8 cellular contexts compared by ENCODE assay signal in the genomic region with DNA sequence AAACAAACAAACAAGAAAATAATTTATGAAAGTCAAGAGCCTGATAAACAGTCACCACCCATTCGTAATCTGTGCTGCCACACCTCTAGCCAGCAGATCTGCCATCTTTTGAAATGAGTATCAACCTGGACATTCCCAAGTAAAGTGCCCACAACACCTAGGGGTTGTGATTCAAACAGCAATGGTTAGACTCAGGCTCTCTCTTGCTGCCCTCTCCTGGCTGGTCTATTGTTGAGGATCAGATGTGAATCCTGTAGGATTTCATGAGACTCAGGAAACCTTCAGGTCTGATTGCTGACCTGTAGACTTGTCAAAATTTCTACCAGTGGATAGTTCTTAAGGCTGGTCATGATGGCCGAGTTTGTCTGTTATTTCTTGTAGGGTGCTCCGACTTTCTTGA. TPM values are rescaled to one million over a fixed set of nuclear protein-coding genes. Genes with fewer than 3 reads are reported as not detected.
DNase-seq lines count a peak whose midpoint lies in the region; ATAC-seq, FAIRE-seq and TF ChIP-seq lines count a peak whose summit lies in the region.

No MANE protein-coding gene starts in this region.

- peaks cover 14% of the 10 kb centered on the region for H3K4me1 ChIP-seq in GM12878 (ENCODE audit: control insufficient read depth, insufficient read depth, low read length)
- peaks cover 2% of the 10 kb centered on the region for H3K4me1 ChIP-seq in mesendoderm (ENCODE audit: control insufficient read depth, low read depth, low read length)

- H2AK5ac ChIP-seq in mesendoderm (ENCODE audit: low read length) = no peak overlapping the region

- POLR2A ChIA-PET in GM12878 (lab: Charles Lee) = no interaction called here

- H4K8ac ChIP-seq in mesendoderm (ENCODE audit: low read depth, low read length) = no peak overlapping the region

- H2BK15ac ChIP-seq in mesendoderm (replicated peaks; ENCODE audit: low read depth) = no peak overlapping the region

- H3K27ac ChIP-seq in GM12878 (ENCODE audit: control insufficient read depth, insufficient read depth) (no peak overlapping the region), mesendoderm (ENCODE audit: low read depth, low read length) (no peak overlapping the region)

- H3K4me2 ChIP-seq in GM12878 (ENCODE audit: control insufficient read depth, insufficient read depth) (no peak overlapping the region), mesendoderm (ENCODE audit: low read length) (no peak overlapping the region)

- H3K4ac ChIP-seq in mesendoderm (ENCODE audit: low read depth, low read length) = no peak overlapping the region

- no peak overlapping the region for H3K4me3 Mint-ChIP-seq in stimulated activated naive B cell treated with anti-CD40 and anti-IgM and Interleukin-4, amounts not matched to agents 10 μg/mL and 1 μg/mL and 100 μg/mL, for 72 hours

- intact Hi-C loops in GM12878 (cut with micrococcal nuclease; ENCODE audit: unreplicated experiment) = loop anchor here (10.0 kb wide), 1 partner anchor 156 kb away; no protein-coding TSS in a partner anchor

- H3K9me3 ChIP-seq in GM12878 (replicated peaks; ENCODE audit: control insufficient read depth, insufficient read depth, low read length) = no peaks in the 10 kb centered on the region

- no peaks in the 10 kb centered on the region for H3K27me3 ChIP-seq in GM12878 (replicated peaks in 1 of 2; ENCODE audit: control insufficient read depth in 2 of 2, insufficient read depth in 2 of 2, low read length in 1 of 2)
- no peaks in the 10 kb centered on the region for H3K27me3 ChIP-seq in mesendoderm (ENCODE audit: insufficient read depth, low read length, poor library complexity)

- no TSS peak for BruUV-seq in GM12878 (replicated peaks; lab: Mats Ljungman, UMichigan)

- peak; percentile 65 for TF ChIP-seq RAD21 in GM12878 (IDR thresholded peaks at IDR 0.05; ENCODE audit: insufficient read depth, low read depth, low read length)

- H3K36me3 ChIP-seq in GM12878 (ENCODE audit: control insufficient read depth in 2 of 2, insufficient read depth in 2 of 2, low read length in 1 of 2) (peaks cover 7 to 14% of the 10 kb centered on the region in 2 experiments; a peak in 3 of 4 replicates), mesendoderm (ENCODE audit: control insufficient read depth, insufficient read depth, low read length) (no peaks in the 10 kb centered on the region)

- H2BK5ac ChIP-seq in mesendoderm (ENCODE audit: low read length) = no peak overlapping the region

- ATAC-seq in GM12878 (peak; percentile 24; the same call in 2 of the 3 replicates), HG03521 (IDR thresholded peaks at IDR 0.05; ENCODE audit: unreplicated experiment) (no peak), GM21367 (IDR thresholded peaks at IDR 0.05; ENCODE audit: unreplicated experiment) (no peak), GM21723 (IDR thresholded peaks at IDR 0.05; ENCODE audit: unreplicated experiment) (no peak)
- ATAC-seq in stimulated activated naive B cell treated with anti-CD40 and anti-IgM and Interleukin-4, amounts not matched to agents 10 μg/mL and 1 μg/mL and 100 μg/mL, for 72 hours (replicated peaks) = no peak

- peaks cover 31 to 40% of the 10 kb centered on the region in 2 donors for H3K36me3 Mint-ChIP-seq in stimulated activated naive B cell treated with anti-CD40 and anti-IgM and Interleukin-4, amounts not matched to agents 10 μg/mL and 1 μg/mL and 100 μg/mL, for 72 hours

- no peaks in the 10 kb centered on the region; the same call in 1 of the 2 replicates for H4K20me1 ChIP-seq in GM12878 (ENCODE audit: control insufficient read depth, insufficient read depth)

- no peak overlapping the region for H3K56ac ChIP-seq in mesendoderm (ENCODE audit: low read length)

- peak; percentile 23 to 49 (median 30); a peak in 3 of 6 replicates for TF ChIP-seq CTCF in GM12878 (IDR thresholded peaks at IDR 0.05 in 2 of 3, conservative IDR thresholded peaks at IDR 0.05 in 1 of 3; ENCODE audit: control insufficient read depth in 2 of 3, extremely low read depth in 1 of 3, insufficient read depth in 1 of 3, low read depth in 3 of 3, low read length in 3 of 3)

- H3K79me1 ChIP-seq in mesendoderm (ENCODE audit: low read length) = no peaks in the 10 kb centered on the region

- no peaks in the 10 kb centered on the region for H3K27me3 Mint-ChIP-seq in stimulated activated naive B cell treated with anti-CD40 and anti-IgM and Interleukin-4, amounts not matched to agents 10 μg/mL and 1 μg/mL and 100 μg/mL, for 72 hours

- no peaks in the 10 kb centered on the region for H3K9me3 Mint-ChIP-seq in stimulated activated naive B cell treated with anti-CD40 and anti-IgM and Interleukin-4, amounts not matched to agents 10 μg/mL and 1 μg/mL and 100 μg/mL, for 72 hours

- no peak overlapping the region for H2BK120ac ChIP-seq in mesendoderm (ENCODE audit: low read depth, low read length)

- DNase-seq in Caki2 (ENCODE audit: low read depth) (peak; percentile 17), HT1080 (ENCODE audit: low read depth) (peak; percentile 26), GM12878 (ENCODE audit: low read depth, low spot score) (no peak), mesendoderm (peak; percentile 88)
- no peak for DNase-seq in stimulated activated naive B cell treated with anti-CD40 and anti-IgM and Interleukin-4, amounts not matched to agents 10 μg/mL and 1 μg/mL and 100 μg/mL, for 72 hours

- H3K18ac ChIP-seq in mesendoderm (ENCODE audit: low read length) = no peak overlapping the region

- SMC1A ChIA-PET in GM12878 (lab: Charles Lee; ENCODE audit: uncharacterized antibody, unreplicated experiment) = interaction anchor here (2.0 to 5.9 kb wide), 4 partner anchors 26 to 238 kb away, joined by 10 to 38 read pairs (median 23); partner anchors contain the start of genes DGLUCY and RPS6KA5

- no peak overlapping the region for H3K4me3 ChIP-seq in GM12878
- no peak overlapping the region for H3K4me3 ChIP-seq in mesendoderm (ENCODE audit: low read length)

- H3K79me2 ChIP-seq in GM12878 (ENCODE audit: control insufficient read depth, insufficient read depth, low read length) (peaks cover 2% of the 10 kb centered on the region; the same call in 1 of the 2 replicates), mesendoderm (ENCODE audit: control insufficient read depth, insufficient read depth, low read length) (no peaks in the 10 kb centered on the region)

- no peak overlapping the region for H2AFZ ChIP-seq in GM12878 (ENCODE audit: control insufficient read depth, low read depth, low read length)

- no peak for TF ChIP-seq EP300 in GM12878 (IDR thresholded peaks at IDR 0.05; ENCODE audit: borderline replicate concordance in 1 of 2, control insufficient read depth in 1 of 2, low read depth in 2 of 2, low read length in 2 of 2)

- H4K5ac ChIP-seq in mesendoderm (ENCODE audit: low read length) = no peak overlapping the region

- no peak for FAIRE-seq in GM12878 (lab: Jason Lieb, UNC)

- no peak overlapping the region for H3K9ac ChIP-seq in GM12878 (ENCODE audit: control insufficient read depth, insufficient read depth, low read length)
- H3K9ac ChIP-seq in mesendoderm (ENCODE audit: low read length) = no peak overlapping the region

- CTCF ChIA-PET in GM12878 (lab: Yijun Ruan, JAX) = interaction anchor here (2.1 to 4.6 kb wide), 5 partner anchors 26 to 241 kb away, joined by 5 to 44 read pairs (median 25); partner anchors contain the start of gene DGLUCY

- RAD21 ChIA-PET in GM12878 (lab: Charles Lee; ENCODE audit: unreplicated experiment) = interaction anchor here (0.6 to 4.6 kb wide), 5 partner anchors 32 to 238 kb away, joined by 3 to 30 read pairs (median 6); partner anchors contain the start of gene RPS6KA5

- peaks cover 24 to 67% of the 10 kb centered on the region in 2 donors for H3K4me1 Mint-ChIP-seq in stimulated activated naive B cell treated with anti-CD40 and anti-IgM and Interleukin-4, amounts not matched to agents 10 μg/mL and 1 μg/mL and 100 μg/mL, for 72 hours

- no peak for TF ChIP-seq POLR2A in GM12878 (IDR thresholded peaks at IDR 0.05; ENCODE audit: low read depth, low read length)

- 95% methylated on average over 3 of the region's 3 CpGs for WGBS in GM12878 (ENCODE audit: insufficient coverage, insufficient replicate concordance, low lambda C conversion rate, missing lambda C conversion rate)
- no CpG with 5 or more reads among the region's 3 CpGs for WGBS in mesendoderm (ENCODE audit: extremely low coverage, insufficient coverage, low lambda C conversion rate)

- no peak overlapping the region for H3K27ac Mint-ChIP-seq in stimulated activated naive B cell treated with anti-CD40 and anti-IgM and Interleukin-4, amounts not matched to agents 10 μg/mL and 1 μg/mL and 100 μg/mL, for 72 hours

- no peak overlapping the region for H3K23ac ChIP-seq in mesendoderm (ENCODE audit: low read length)

- in situ Hi-C loops in Caki2 (cut with HindIII; ENCODE audit: low pct_unique_long_range_greater_than_20kb, low sequenced_read_pairs) = no loop called here
- in situ Hi-C loops in GM12878 (cut with MboI) = no loop called here

TF ChIP-seq in GM12878, 131 proteins besides CTCF, POLR2A, EP300 and RAD21:
- TF ChIP-seq SMC3 (IDR thresholded peaks at IDR 0.05; ENCODE audit: borderline replicate concordance, low read length) (peak; percentile 45; the same call in 1 of the 2 replicates), EED (IDR thresholded peaks at IDR 0.05; ENCODE audit: low read depth) (no peak)

RNA-seq across cellular contexts. Expression of gene DGLUCY, which starts 26.8 kb away (rescaled TPM):
- 15.5 and 25.5 TPM in 2 replicates for total RNA-seq in Caki2 (2014; rRNA removed; shearing (Covaris generic); ENCODE audit: low replicate concordance)
- 24.9 and 26.4 TPM in 2 replicates for total RNA-seq in HT1080 (2014; rRNA removed; shearing (Covaris generic))
- polyA plus RNA-seq in HT1080 (2015; cell fraction: cytosol; rRNA removed) = 11.7 and 12.6 TPM in 2 replicates
- polyA plus RNA-seq in HT1080 (2015; cell fraction: nucleus; rRNA removed) = 47.3 and 58.1 TPM in 2 replicates
- total RNA-seq in GM12878 (2013; cell fraction: nucleolus; rRNA removed) = 462 and 476 TPM in 2 replicates
- total RNA-seq in GM12878 (2014; rRNA removed) (64.0 and 69.7 TPM in 2 replicates), GM12878 (2014; rRNA removed; fragmentation: Illumina TruSeq; extraction: Trizol) (52.8 and 57.8 TPM in 2 replicates), GM12878 (2021) (50.5 and 56.8 TPM in 2 replicates)
- polyA plus RNA-seq in GM12878 (2011; ENCODE audit: low read depth) = 37.4 TPM
- polyA plus RNA-seq in GM12878 (2011; rRNA removed) (42.9 and 53.5 TPM in 2 replicates), GM12878 (2014; fragmentation: Illumina TruSeq; extraction: Trizol) (69.9 and 70.3 TPM in 2 replicates), GM12878 (2014; fragmentation: Nextera tagmentation; extraction: Ambion mirVana) (10 to 100 TPM; 15.0 to 23.2 TPM), GM12878 (2014; rRNA removed) (57.4 and 64.6 TPM in 2 replicates), GM12878 (2016; fragmentation: Nextera tagmentation; extraction: Ambion mirVana) (10 to 100 TPM; 47.3 to 47.4 TPM)
- 52.2 and 69.1 TPM in 2 replicates for polyA plus RNA-seq in GM12878 (2011; cell fraction: cytosol; rRNA removed)
- polyA plus RNA-seq in GM12878 (2011; cell fraction: nucleus; rRNA removed) = 290 and 321 TPM in 2 replicates
- polyA plus RNA-seq in GM12878 (2012) = 39.8 and 51.8 TPM in 2 replicates
- polyA minus RNA-seq in GM12878 (2011; rRNA and poly(A)+ RNA removed) = 76.4 and 134 TPM in 2 replicates
- polyA minus RNA-seq in GM12878 (2011; cell fraction: cytosol; rRNA and poly(A)+ RNA removed) = 18.7 and 23.9 TPM in 2 replicates
- polyA minus RNA-seq in GM12878 (2011; cell fraction: nucleus; rRNA and poly(A)+ RNA removed) = 101 and 133 TPM in 2 replicates
- polyA plus RNA-seq in mesendoderm (2013, experiment 1 of 2) = 9.2 TPM
- 9.7 TPM for polyA plus RNA-seq in mesendoderm (2013, experiment 2 of 2)

Comparison
In these comparisons a context has a peak if more than half of its experiments do, and no peak if none do; other contexts are left out.
1. DNase-seq: peak in Caki2 (single experiment), HT1080 (single experiment) and mesendoderm (single experiment); none in GM12878 (single experiment) and stimulated activated naive B cell treated with anti-CD40 and anti-IgM and Interleukin-4, amounts not matched to agents 10 μg/mL and 1 μg/mL and 100 μg/mL, for 72 hours (single experiment).